ENCODE assay signal across 8 cellular contexts in the genomic region with DNA sequence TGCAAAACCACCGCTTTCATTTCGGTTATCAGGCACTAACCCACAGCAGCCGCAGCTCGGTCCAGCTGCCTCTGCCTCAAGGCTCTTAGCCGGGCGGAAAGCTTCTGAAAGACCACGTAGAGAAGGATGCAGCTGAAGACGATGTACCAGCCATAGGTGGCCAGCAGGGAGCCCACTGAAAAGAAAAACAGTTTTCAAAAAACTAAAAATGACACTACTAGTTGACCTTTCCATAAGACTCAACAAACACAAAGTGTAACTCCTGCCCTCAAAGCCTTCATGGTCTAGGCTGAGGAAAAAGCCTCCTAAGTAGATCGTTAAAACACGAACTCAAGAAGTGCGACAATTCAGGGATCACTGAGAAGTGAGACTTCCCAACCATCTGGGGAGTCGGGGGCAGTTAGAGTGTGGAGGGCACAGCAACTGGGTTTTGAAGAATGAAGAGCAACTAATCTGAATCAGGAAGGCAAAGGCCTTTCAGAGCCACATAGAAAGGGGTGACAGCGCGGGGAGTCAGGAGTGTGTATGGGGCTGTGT. TPM values are rescaled to one million over a fixed set of nuclear protein-coding genes. Genes with fewer than 3 reads are reported as not detected.
DNase-seq lines count a peak whose midpoint lies in the region; ATAC-seq and TF ChIP-seq lines count a peak whose summit lies in the region.

No MANE protein-coding gene starts in this region.

- H3K27me3 Mint-ChIP-seq in activated CD4-positive, alpha-beta T cell treated with anti-CD3 and anti-CD28 coated beads for 36 hours = no peaks in the 10 kb centered on the region

- no peaks in the 10 kb centered on the region for H3K9me3 Mint-ChIP-seq in activated CD4-positive, alpha-beta T cell treated with anti-CD3 and anti-CD28 coated beads for 36 hours (ENCODE audit: low read depth)

- no peaks in the 10 kb centered on the region for H3K9me3 ChIP-seq in OCI-LY1 (ENCODE audit: low read length)
- H3K9me3 ChIP-seq in mononuclear cell (ENCODE audit: low read depth, low read length) = no peaks in the 10 kb centered on the region

- peaks cover 52% of the 10 kb centered on the region for H3K36me3 Mint-ChIP-seq in activated CD4-positive, alpha-beta T cell treated with anti-CD3 and anti-CD28 coated beads for 36 hours (ENCODE audit: low read depth)

- peak; percentile 52 for TF ChIP-seq CTCF in OCI-LY1 (IDR thresholded peaks at IDR 0.05; ENCODE audit: low read length)
- TF ChIP-seq CTCF in cardiac fibroblast (IDR thresholded peaks at IDR 0.05; ENCODE audit: low read depth, low read length) = peak; percentile 41

- H3K79me2 ChIP-seq in OCI-LY1 (ENCODE audit: insufficient read depth, low read length) = peaks cover 8% of the 10 kb centered on the region; the same call in 1 of the 2 replicates

- H2AFZ ChIP-seq in OCI-LY1 (ENCODE audit: low read length) = peak overlapping the region; percentile 97

- no peaks in the 10 kb centered on the region for H3F3A ChIP-seq in OCI-LY1 (ENCODE audit: insufficient read depth, low read length)

- H3K36me3 ChIP-seq in OCI-LY1 (ENCODE audit: insufficient read depth, low read length) = peaks cover 66% of the 10 kb centered on the region

- ATAC-seq in activated CD4-positive, alpha-beta T cell treated with anti-CD3 and anti-CD28 coated beads for 36 hours = peak; percentile 21
- ATAC-seq in HG02623 (IDR thresholded peaks at IDR 0.05; ENCODE audit: unreplicated experiment) (peak; percentile 19), GM19467 (IDR thresholded peaks at IDR 0.05; ENCODE audit: unreplicated experiment) (no peak), HG02571 (IDR thresholded peaks at IDR 0.05; ENCODE audit: unreplicated experiment) (no peak)

- H3K27me3 ChIP-seq in OCI-LY1 (ENCODE audit: insufficient read depth, low read length) (no peaks in the 10 kb centered on the region), mononuclear cell (ENCODE audit: insufficient read depth, low read length) (no peaks in the 10 kb centered on the region)

- peak overlapping the region; percentile 79 for H3K27ac Mint-ChIP-seq in activated CD4-positive, alpha-beta T cell treated with anti-CD3 and anti-CD28 coated beads for 36 hours

- CTCF ChIA-PET in activated CD4-positive, alpha-beta T cell treated with anti-CD3 and anti-CD28 coated beads for 36 hours (lab: Charles Lee) = interaction anchor here (0.6 to 1.2 kb wide), 4 partner anchors 18 to 143 kb away, joined by 3 to 6 read pairs (median 4); a partner anchor contains a TSS

- intact Hi-C loops in activated CD4-positive, alpha-beta T cell treated with anti-CD3 and anti-CD28 coated beads for 36 hours (cut with DNase I, micrococcal nuclease) = loop anchor here (1.0 to 2.0 kb wide), 7 partner anchors 18 to 674 kb away; a partner anchor contains a TSS

- peak overlapping the region; percentile 98 for H3K9ac ChIP-seq in OCI-LY1 (ENCODE audit: low read length)

- H3K4me2 ChIP-seq in OCI-LY1 (ENCODE audit: low read length) = peak overlapping the region; percentile 100

- DNase-seq in activated CD4-positive, alpha-beta T cell treated with anti-CD3 and anti-CD28 coated beads for 36 hours = peak; percentile 42
- DNase-seq in activated CD4-positive, alpha-beta T cell treated with anti-CD3 and anti-CD28 coated beads for 1 hour = no peak
- DNase-seq in cardiac fibroblast (ENCODE audit: low read depth in 2 of 2) = peak; percentile 52 to 57

- peaks cover 24% of the 10 kb centered on the region for H3K4me1 Mint-ChIP-seq in activated CD4-positive, alpha-beta T cell treated with anti-CD3 and anti-CD28 coated beads for 36 hours

- POLR2A ChIA-PET in activated CD4-positive, alpha-beta T cell treated with anti-CD3 and anti-CD28 coated beads for 36 hours (lab: Charles Lee) = interaction anchor here (0.6 to 1.0 kb wide), 3 partner anchors 17 to 30 kb away, joined by 3 to 7 read pairs (median 5); no protein-coding TSS in a partner anchor

- H3K4me1 ChIP-seq in OCI-LY1 (ENCODE audit: insufficient read depth, low read length, severe bottlenecking) (peaks cover 19% of the 10 kb centered on the region), mononuclear cell (ENCODE audit: insufficient read depth, low read length) (peaks cover 19% of the 10 kb centered on the region)

- H3K9me2 ChIP-seq in OCI-LY1 (ENCODE audit: low read depth, low read length) = no peaks in the 10 kb centered on the region

- peak overlapping the region; percentile 13 for H3K27ac ChIP-seq in OCI-LY1 (ENCODE audit: low read depth, low read length, poor library complexity, severe bottlenecking)

- H3K4me3 ChIP-seq in OCI-LY1 (ENCODE audit: low read depth, low read length, poor library complexity, severe bottlenecking) (peak overlapping the region; percentile 100), cardiac fibroblast (replicated peaks in 1 of 2; ENCODE audit: low read depth in 2 of 2, low read length in 2 of 2) (peak overlapping the region; percentile 77 to 93), mononuclear cell (ENCODE audit: low read length) (peak overlapping the region; percentile 81)

- peak overlapping the region; percentile 89 for H3K4me3 Mint-ChIP-seq in activated CD4-positive, alpha-beta T cell treated with anti-CD3 and anti-CD28 coated beads for 36 hours

- no peaks in the 10 kb centered on the region for H4K20me1 ChIP-seq in OCI-LY1 (ENCODE audit: insufficient read depth, low read length)

RNA-seq across cellular contexts. Expression of a gene that starts 0.7 kb away (rescaled TPM):
- total RNA-seq in activated CD4-positive, alpha-beta T cell treated with anti-CD3 and anti-CD28 coated beads for 36 hours = 10 to 100 TPM; 14.5 to 20.8 TPM
- 22.8 TPM for total RNA-seq in mononuclear cell

RNA-seq across cellular contexts. Expression of a gene that starts 18.5 kb away (rescaled TPM):
- 100 to 1,000 TPM; 167 to 185 TPM for total RNA-seq in activated CD4-positive, alpha-beta T cell treated with anti-CD3 and anti-CD28 coated beads for 36 hours
- 76.1 TPM for total RNA-seq in mononuclear cell

RNA-seq across cellular contexts. Expression of a gene that starts 24.7 kb away (rescaled TPM):
- 10 to 100 TPM; 31.5 to 36.1 TPM for total RNA-seq in activated CD4-positive, alpha-beta T cell treated with anti-CD3 and anti-CD28 coated beads for 36 hours
- total RNA-seq in mononuclear cell = 22.2 TPM

Comparison
In these comparisons a context has a peak if more than half of its experiments do, and no peak if none do; other contexts are left out.
1. ATAC-seq: peak in activated CD4-positive, alpha-beta T cell treated with anti-CD3 and anti-CD28 coated beads for 36 hours (single experiment) and HG02623 (single experiment); none in GM19467 (single experiment) and HG02571 (single experiment).
2. Peak in every context shown above with its lines, with median percentiles within 50 percentile points of each other: H3K4me3 ChIP-seq.